ENCODE assay signal across 8 cellular contexts in the genomic region with DNA sequence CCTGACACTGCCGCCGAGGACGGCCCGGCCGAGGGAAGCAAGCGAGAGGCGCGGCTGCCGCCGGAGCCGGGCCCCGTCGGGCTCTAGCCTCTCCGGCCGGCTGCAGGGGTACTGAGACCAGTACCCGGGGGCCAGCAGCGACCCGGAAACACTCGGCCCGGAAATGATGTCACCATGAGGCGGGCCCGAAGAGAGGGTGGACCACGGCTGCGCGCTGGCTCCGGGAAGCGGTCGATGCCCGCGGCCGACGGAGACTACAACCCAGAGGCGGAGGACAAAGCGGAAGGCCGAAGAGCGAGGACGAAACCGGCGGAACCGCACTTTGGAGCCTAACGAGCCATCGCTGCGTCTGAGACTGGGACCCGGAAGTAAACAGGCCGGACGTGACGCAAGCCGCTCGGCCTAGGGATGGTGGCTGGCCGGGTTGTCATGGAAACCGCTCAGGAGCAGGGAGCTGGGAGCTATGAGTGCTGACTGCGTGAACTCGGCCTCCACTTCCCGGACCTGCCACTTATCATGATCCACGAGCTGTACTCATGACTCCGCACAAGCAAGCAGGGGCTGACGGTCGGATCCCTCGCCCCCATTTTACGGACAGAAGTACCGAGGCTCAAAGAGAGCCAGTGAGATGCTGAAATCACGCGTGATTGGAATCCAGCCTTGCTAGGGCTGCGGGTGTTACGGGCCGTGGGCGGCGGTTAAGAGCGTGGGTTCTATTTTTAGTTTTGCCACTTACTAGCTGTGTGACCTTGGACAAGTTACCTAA. TPM values are rescaled to one million over a fixed set of nuclear protein-coding genes. Genes with fewer than 3 reads are reported as not detected.
DNase-seq lines count a peak whose midpoint lies in the region; ATAC-seq and TF ChIP-seq lines count a peak whose summit lies in the region.

A gene with protein sequence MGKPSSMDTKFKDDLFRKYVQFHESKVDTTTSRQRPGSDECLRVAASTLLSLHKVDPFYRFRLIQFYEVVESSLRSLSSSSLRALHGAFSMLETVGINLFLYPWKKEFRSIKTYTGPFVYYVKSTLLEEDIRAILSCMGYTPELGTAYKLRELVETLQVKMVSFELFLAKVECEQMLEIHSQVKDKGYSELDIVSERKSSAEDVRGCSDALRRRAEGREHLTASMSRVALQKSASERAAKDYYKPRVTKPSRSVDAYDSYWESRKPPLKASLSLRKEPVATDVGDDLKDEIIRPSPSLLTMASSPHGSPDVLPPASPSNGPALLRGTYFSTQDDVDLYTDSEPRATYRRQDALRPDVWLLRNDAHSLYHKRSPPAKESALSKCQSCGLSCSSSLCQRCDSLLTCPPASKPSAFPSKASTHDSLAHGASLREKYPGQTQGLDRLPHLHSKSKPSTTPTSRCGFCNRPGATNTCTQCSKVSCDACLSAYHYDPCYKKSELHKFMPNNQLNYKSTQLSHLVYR (minus strand): TSS at position 150 of the 766 bp plus-strand sequence. CDS start 7,039 bp downstream, outside the sequence.

- peaks cover 57% of the 10 kb centered on the region for H3K79me2 ChIP-seq in DOHH2 (ENCODE audit: control insufficient read depth, low read length)
- H3K79me2 ChIP-seq in GM23248 (ENCODE audit: insufficient read depth), result peaks cover 48% of the 10 kb centered on the region

- TF ChIP-seq CTCF in DOHH2 (IDR thresholded peaks at IDR 0.05; ENCODE audit: low read depth, low read length, poor library complexity, severe bottlenecking) (no peak), fibroblast of pulmonary artery (IDR thresholded peaks at IDR 0.05; ENCODE audit: low read length, missing control alignments) (no peak)

- H3K27me3 ChIP-seq in DOHH2 (ENCODE audit: control insufficient read depth, low read length) (no peaks in the 10 kb centered on the region), GM23248 (replicated peaks; ENCODE audit: insufficient read depth) (no peaks in the 10 kb centered on the region)

- H3K36me3 ChIP-seq in DOHH2 (ENCODE audit: control insufficient read depth, low read length) (peaks cover 6% of the 10 kb centered on the region), GM23248 (ENCODE audit: low read depth) (no peaks in the 10 kb centered on the region)

- in situ Hi-C loops in GM23248 (cut with MboI), result no loop called here

- peak within 1 kb of the TSS; percentile 96 for H3K4me3 Mint-ChIP-seq in activated T-helper 17 cell treated with anti-CD3 and anti-CD28 coated beads, Interleukin-2, amount 50 U/mL, for 72 hours
- peak within 1 kb of the TSS; percentile 91 for H3K4me3 Mint-ChIP-seq in natural killer cell treated with Interleukin-12 subunit alpha and Interleukin-12 subunit beta and Interleukin-15 and Interleukin-18, amount 100 ng/mL, for 72 hours

- no peaks in the 10 kb centered on the region for H3K27me3 Mint-ChIP-seq in activated T-helper 17 cell treated with anti-CD3 and anti-CD28 coated beads, Interleukin-2, amount 50 U/mL, for 72 hours
- H3K27me3 Mint-ChIP-seq in natural killer cell treated with Interleukin-12 subunit alpha and Interleukin-12 subunit beta and Interleukin-15 and Interleukin-18, amount 100 ng/mL, for 72 hours, result no peaks in the 10 kb centered on the region

- peaks cover 23% of the 10 kb centered on the region for H3K4me1 ChIP-seq in DOHH2 (ENCODE audit: control insufficient read depth, low read length)
- peaks cover 21% of the 10 kb centered on the region for H3K4me1 ChIP-seq in GM23248 (ENCODE audit: insufficient read depth)

- H3K27ac Mint-ChIP-seq in activated T-helper 17 cell treated with anti-CD3 and anti-CD28 coated beads, Interleukin-2, amount 50 U/mL, for 72 hours, result peak within 1 kb of the TSS; percentile 99
- H3K27ac Mint-ChIP-seq in natural killer cell treated with Interleukin-12 subunit alpha and Interleukin-12 subunit beta and Interleukin-15 and Interleukin-18, amount 100 ng/mL, for 72 hours, result peak within 1 kb of the TSS; percentile 92 to 99

- H3K9ac ChIP-seq in GM23248, result peak within 1 kb of the TSS; percentile 93

- H3K27ac ChIP-seq in DOHH2 (ENCODE audit: low read depth, low read length) (peak within 1 kb of the TSS; percentile 92), GM23248 (peak within 1 kb of the TSS; percentile 98)

- H3K4me3 ChIP-seq in DOHH2 (ENCODE audit: low read length) (peak within 1 kb of the TSS; percentile 87), GM23248 (peak within 1 kb of the TSS; percentile 91), fibroblast of pulmonary artery (replicated peaks; ENCODE audit: low read depth, low read length) (peak within 1 kb of the TSS; percentile 92)

- H3K9me2 ChIP-seq in DOHH2 (replicated peaks; ENCODE audit: control insufficient read depth, low read length), result no peaks in the 10 kb centered on the region
- H3K9me2 ChIP-seq in GM23248 (ENCODE audit: insufficient read depth), result no peaks in the 10 kb centered on the region

- H4K20me1 ChIP-seq in DOHH2 (ENCODE audit: control insufficient read depth, insufficient read depth, low read depth, low read length), result peaks cover 17% of the 10 kb centered on the region
- no peaks in the 10 kb centered on the region for H4K20me1 ChIP-seq in GM23248 (ENCODE audit: insufficient read depth)

- peak within 1 kb of the TSS; percentile 92 for H3K4me2 ChIP-seq in DOHH2 (ENCODE audit: low read length)
- H3K4me2 ChIP-seq in GM23248 (ENCODE audit: unreplicated experiment), result peak within 1 kb of the TSS; percentile 95

- no peaks in the 10 kb centered on the region for H3K9me3 Mint-ChIP-seq in activated T-helper 17 cell treated with anti-CD3 and anti-CD28 coated beads, Interleukin-2, amount 50 U/mL, for 72 hours
- no peaks in the 10 kb centered on the region for H3K9me3 Mint-ChIP-seq in natural killer cell treated with Interleukin-12 subunit alpha and Interleukin-12 subunit beta and Interleukin-15 and Interleukin-18, amount 100 ng/mL, for 72 hours

- peak; percentile 94 for ATAC-seq in activated T-helper 17 cell treated with anti-CD3 and anti-CD28 coated beads, Interleukin-2, amount 50 U/mL, for 72 hours (replicated peaks)
- ATAC-seq in natural killer cell treated with Interleukin-12 subunit alpha and Interleukin-12 subunit beta and Interleukin-15 and Interleukin-18, amount 100 ng/mL, for 72 hours, result peak; percentile 88 to 94

- peaks cover 4% of the 10 kb centered on the region for H3K36me3 Mint-ChIP-seq in activated T-helper 17 cell treated with anti-CD3 and anti-CD28 coated beads, Interleukin-2, amount 50 U/mL, for 72 hours (ENCODE audit: low read depth)
- no peaks in the 10 kb centered on the region for H3K36me3 Mint-ChIP-seq in natural killer cell treated with Interleukin-12 subunit alpha and Interleukin-12 subunit beta and Interleukin-15 and Interleukin-18, amount 100 ng/mL, for 72 hours

- H3K9me3 ChIP-seq in DOHH2 (ENCODE audit: control insufficient read depth, insufficient read depth, low read length) (no peaks in the 10 kb centered on the region), GM23248 (ENCODE audit: low read depth) (no peaks in the 10 kb centered on the region)

- H2AFZ ChIP-seq in GM23248, result peak within 1 kb of the TSS; percentile 91

- H3F3A ChIP-seq in DOHH2 (ENCODE audit: control insufficient read depth, insufficient read depth) (peaks cover 3% of the 10 kb centered on the region; the same call in 1 of the 2 replicates), GM23248 (ENCODE audit: insufficient read depth) (no peaks in the 10 kb centered on the region)

- H3K4me1 Mint-ChIP-seq in activated T-helper 17 cell treated with anti-CD3 and anti-CD28 coated beads, Interleukin-2, amount 50 U/mL, for 72 hours, result peaks cover 11% of the 10 kb centered on the region
- peaks cover 31 to 34% of the 10 kb centered on the region in 2 donors for H3K4me1 Mint-ChIP-seq in natural killer cell treated with Interleukin-12 subunit alpha and Interleukin-12 subunit beta and Interleukin-15 and Interleukin-18, amount 100 ng/mL, for 72 hours (ENCODE audit: low read depth in 2 of 2)

- DNase-seq in GM23248 (peak; percentile 98), Kasumi-1 (lab: John Stamatoyannopoulos, UW) (peak; percentile 76 to 84), RPMI8226 (peak; percentile 98), fibroblast of pulmonary artery (ENCODE audit: low read depth) (peak; percentile 96)
- peak; percentile 95 for DNase-seq in natural killer cell treated with Interleukin-12 subunit alpha and Interleukin-12 subunit beta and Interleukin-15 and Interleukin-18, amount 100 ng/mL, for 72 hours (ENCODE audit: low spot score)
- peak; percentile 92 for DNase-seq in stimulated activated naive CD4-positive, alpha-beta T cell treated with Interleukin-2 at 50 U/mL for 16 hours (lab: John Stamatoyannopoulos, UW)

- 0 to 1% methylated on average over 60 to 65 of the region's 69 CpGs for WGBS in GM23248 (ENCODE audit: low coverage in 1 of 2, low lambda C conversion rate in 2 of 2, missing lambda C conversion rate in 2 of 2), 2 experiments

RNA-seq across cellular contexts. Expression of the gene that starts here (rescaled TPM):
- 3.1 and 4.8 TPM in 2 replicates for total RNA-seq in GM23248 (2014; rRNA removed; shearing (Covaris generic))
- 4.2 and 4.6 TPM in 2 replicates for polyA plus RNA-seq in GM23248 (2016; fragmentation: Nextera tagmentation; extraction: Ambion mirVana)
- total RNA-seq in activated T-helper 17 cell treated with anti-CD3 and anti-CD28 coated beads, Interleukin-2, amount 50 U/mL, for 72 hours, result 10 to 100 TPM in 1 of 2 donors, 1 to 10 TPM in 1; 5.5 to 10.3 TPM
- 10 to 100 TPM; 10.1 to 12.0 TPM for total RNA-seq in natural killer cell treated with Interleukin-12 subunit alpha and Interleukin-12 subunit beta and Interleukin-15 and Interleukin-18, amount 100 ng/mL, for 72 hours

Comparison
In these comparisons a context has a peak if more than half of its experiments do, and no peak if none do; other contexts are left out.
1. Peak in every context shown above with its lines: DNase-seq, ATAC-seq, H3K4me3 ChIP-seq and H3K27ac ChIP-seq.